1 cellular context compared by ENCODE assay signal in the genomic region with DNA sequence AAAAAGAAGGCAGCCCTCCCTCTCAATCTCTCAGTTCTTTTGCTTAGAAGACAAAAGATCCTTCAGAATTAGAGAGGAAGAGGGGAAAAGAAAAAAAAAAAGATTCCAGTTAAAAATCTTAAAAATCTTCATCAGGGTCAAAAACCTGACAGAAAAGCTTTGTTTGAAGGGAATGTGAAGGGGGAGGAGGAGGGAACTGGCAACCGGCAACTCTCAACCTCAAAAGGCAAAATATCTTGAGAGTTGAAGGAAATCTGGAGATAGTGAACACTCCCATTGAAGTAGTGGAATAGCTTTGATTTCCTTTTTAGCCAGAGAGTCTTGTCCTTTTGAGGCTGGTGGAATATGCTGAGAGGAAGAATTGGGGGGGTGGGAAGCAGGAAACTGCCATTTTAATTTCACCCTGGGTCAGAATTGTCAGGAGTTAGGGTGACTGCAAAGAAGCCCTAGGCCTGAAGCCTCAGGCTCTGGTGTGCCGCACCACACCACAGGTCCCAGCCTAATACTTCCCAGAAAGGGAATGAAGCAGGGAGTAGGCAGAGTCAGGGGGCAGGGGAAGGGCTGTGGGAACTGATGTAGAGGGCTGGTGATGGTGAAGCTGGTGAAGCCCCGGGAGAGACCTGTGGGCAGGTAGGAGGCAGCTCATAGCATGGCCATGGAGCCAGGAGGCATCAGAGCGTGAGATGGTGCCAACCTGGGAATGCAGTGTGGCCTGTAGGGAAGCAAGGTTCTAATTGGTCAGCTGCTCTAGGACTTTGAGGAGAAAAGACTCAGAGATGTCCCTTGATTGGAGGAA.
TF ChIP-seq lines count a peak whose summit lies in the region.

No MANE protein-coding gene starts in this region.

TF ChIP-seq in WTC11, 78 proteins besides CTCF, POLR2A, EP300 and RAD21 (continued from another document):
- TF ChIP-seq ZNF317 (CRISPR knock-in tag; IDR thresholded peaks at IDR 0.05; ENCODE audit: borderline replicate concordance, low read depth): no peak
